8 cellular contexts compared by ENCODE assay signal in the genomic region with DNA sequence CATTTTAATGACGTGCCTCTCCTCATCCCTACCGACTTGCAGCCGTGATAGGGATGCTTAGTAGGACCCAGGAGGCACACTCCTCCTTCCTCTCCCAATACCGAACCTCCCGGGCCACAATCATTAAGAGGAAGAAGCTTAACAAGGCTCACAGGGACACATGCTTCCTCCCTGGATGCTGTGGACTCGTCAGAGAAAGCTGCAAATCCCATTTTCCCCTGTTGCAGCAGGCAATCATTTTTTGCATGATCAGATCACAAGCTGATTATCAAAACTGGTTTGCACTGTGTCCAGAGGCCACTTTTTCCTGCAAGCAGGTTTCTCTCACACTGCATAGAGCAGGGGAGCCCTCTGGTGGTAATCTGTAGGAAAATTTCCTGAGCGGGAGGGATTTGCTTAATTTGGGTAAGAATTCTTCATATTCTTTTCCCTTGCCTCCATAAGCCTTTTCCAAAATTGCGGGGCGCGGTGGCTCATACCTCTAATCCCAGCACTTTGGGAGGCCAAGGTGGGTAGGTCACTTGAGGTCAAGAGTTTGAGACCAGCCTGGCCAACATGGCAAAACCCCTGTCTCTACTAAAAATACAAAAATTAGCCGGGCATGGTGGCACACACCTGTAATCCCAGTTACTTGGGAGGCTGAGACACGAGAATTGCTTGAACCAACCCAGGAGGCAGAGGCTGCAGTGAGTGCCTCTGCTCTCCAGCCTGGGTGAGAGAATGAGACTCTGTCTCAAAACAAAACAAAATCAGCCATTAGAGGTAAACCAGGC. TPM values are rescaled to one million over a fixed set of nuclear protein-coding genes. Genes with fewer than 3 reads are reported as not detected.
DNase-seq lines count a peak whose midpoint lies in the region; ATAC-seq, FAIRE-seq and TF ChIP-seq lines count a peak whose summit lies in the region.

No MANE protein-coding gene starts in this region.

- peak; percentile 49 for FAIRE-seq in RCC 7860 (lab: Jason Lieb, UNC)

- WGBS in prostate gland: 13% methylated on average over 12 of the region's 12 CpGs

- TF ChIP-seq CTCF in prostate gland (IDR thresholded peaks at IDR 0.05): peak; percentile 50 to 87 (median 76)

- peak; percentile 92 for ATAC-seq in left ventricle myocardium superior
- ATAC-seq in GM21717 (IDR thresholded peaks at IDR 0.05; ENCODE audit: unreplicated experiment): no peak

- no peak for TF ChIP-seq POLR2A in prostate gland (IDR thresholded peaks at IDR 0.05)

- no peaks in the 10 kb centered on the region for H3K4me1 ChIP-seq in prostate gland (replicated peaks)

- H3K27ac ChIP-seq in angular gyrus (ENCODE audit: low read depth, low read length) (peak overlapping the region; percentile 72), prostate gland (no peak overlapping the region)

- peak; percentile 94 for TF ChIP-seq RAD21 in Ishikawa (IDR thresholded peaks at IDR 0.05; ENCODE audit: low read depth)

- no peaks in the 10 kb centered on the region for H3K9me3 ChIP-seq in prostate gland

- TF ChIP-seq EP300 in Ishikawa (IDR thresholded peaks at IDR 0.05; ENCODE audit: borderline replicate concordance): no peak

- intact Hi-C loops in left ventricle myocardium superior (cut with micrococcal nuclease) (loop anchor here (10.0 kb wide), 2 partner anchors 91 to 141 kb away; partner anchors contain the start of gene LAMB1), prostate gland (cut with DNase I) (loop anchor here (5.0 to 10.0 kb wide), 4 partner anchors 141 to 679 kb away; partner anchors contain the start of genes CBLL1 and LAMB1)

- no peaks in the 10 kb centered on the region for H3K27me3 ChIP-seq in prostate gland (replicated peaks; ENCODE audit: insufficient read depth)

- H3K36me3 ChIP-seq in prostate gland: no peaks in the 10 kb centered on the region

- DNase-seq in SIG-M5 treated with dmso at 0.1 percent for 504 hours (lab: John Stamatoyannopoulos, UW; ENCODE audit: unreplicated experiment) (peak; percentile 62), SIG-M5 (lab: John Stamatoyannopoulos, UW) (no peak), RCC 7860 (ENCODE audit: low spot score) (peak; percentile 53), left ventricle myocardium superior (peak; percentile 28), prostate gland (ENCODE audit: low spot score) (peak; percentile 53)

- no peak overlapping the region for H3K4me3 ChIP-seq in prostate gland

TF ChIP-seq in Ishikawa, 13 proteins besides CTCF, POLR2A, EP300 and RAD21:
- no peak for TF ChIP-seq CEBPB (IDR thresholded peaks at IDR 0.05)
- TF ChIP-seq ZBTB7A (IDR thresholded peaks at IDR 0.05; ENCODE audit: low read depth): no peak
- TF ChIP-seq, protein P1, sequence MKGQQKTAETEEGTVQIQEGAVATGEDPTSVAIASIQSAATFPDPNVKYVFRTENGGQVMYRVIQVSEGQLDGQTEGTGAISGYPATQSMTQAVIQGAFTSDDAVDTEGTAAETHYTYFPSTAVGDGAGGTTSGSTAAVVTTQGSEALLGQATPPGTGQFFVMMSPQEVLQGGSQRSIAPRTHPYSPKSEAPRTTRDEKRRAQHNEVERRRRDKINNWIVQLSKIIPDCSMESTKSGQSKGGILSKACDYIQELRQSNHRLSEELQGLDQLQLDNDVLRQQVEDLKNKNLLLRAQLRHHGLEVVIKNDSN (IDR thresholded peaks at IDR 0.05): no peak
- no peak for TF ChIP-seq FOXM1 (IDR thresholded peaks at IDR 0.05; ENCODE audit: borderline replicate concordance, low read depth)

RNA-seq across cellular contexts. Expression of gene LAMB4, which starts 16.1 kb away (rescaled TPM):
- 0.22 TPM for total RNA-seq in left ventricle myocardium superior
- total RNA-seq in prostate gland: under 1 TPM in 1 of 2 donors, not detected in 1; 0.85 TPM
